Comparison of ENCODE assay signal across 8 cellular contexts in the genomic region with DNA sequence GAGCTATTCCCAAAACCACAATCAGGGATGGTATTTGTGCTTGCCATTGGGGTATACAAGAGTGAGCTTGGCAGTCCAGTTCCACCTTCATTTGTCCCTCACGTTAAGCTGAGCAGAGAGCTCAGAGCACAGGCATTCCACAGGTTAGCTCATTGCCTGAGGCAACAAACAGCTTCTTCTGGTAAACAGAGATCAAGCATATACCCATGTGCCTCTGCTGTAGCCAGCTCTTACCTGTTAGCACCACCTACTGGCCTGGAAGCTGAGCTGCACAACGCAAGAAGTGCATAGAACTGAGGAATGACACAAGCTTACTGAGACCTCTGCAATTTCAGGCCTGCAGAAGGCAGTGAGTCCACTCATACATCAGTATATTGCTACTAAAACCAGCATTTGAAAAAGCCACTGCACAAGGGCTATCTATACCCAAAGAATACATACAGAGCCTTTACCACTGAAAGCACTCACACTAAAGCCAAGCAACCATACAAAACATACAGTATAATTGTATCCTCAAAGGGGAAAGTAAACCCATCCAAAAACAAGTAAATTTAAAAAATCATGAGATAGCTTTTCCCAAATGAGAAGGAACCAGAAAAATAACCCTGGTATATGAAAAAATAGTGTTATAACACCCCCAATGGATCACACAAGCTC.
DNase-seq lines count a peak whose midpoint lies in the region; ATAC-seq and TF ChIP-seq lines count a peak whose summit lies in the region.

No MANE protein-coding gene starts in this region.

- H3K4me1 Mint-ChIP-seq in Calu3 (ENCODE audit: low read depth, unreplicated experiment): no peaks in the 10 kb centered on the region

- no peaks in the 10 kb centered on the region for H3K9me3 Mint-ChIP-seq in Calu3 (ENCODE audit: low read depth, unreplicated experiment)

- no peak overlapping the region for H3K9ac ChIP-seq in OCI-LY3 (ENCODE audit: low read length)

- H3K79me2 ChIP-seq in OCI-LY3 (ENCODE audit: low read length): no peaks in the 10 kb centered on the region

- no peaks in the 10 kb centered on the region for H3K36me3 Mint-ChIP-seq in Calu3 (ENCODE audit: insufficient read depth, unreplicated experiment)

- H3K27me3 ChIP-seq in OCI-LY3 (ENCODE audit: low read depth, low read length): no peaks in the 10 kb centered on the region

- ATAC-seq in HG03139 (IDR thresholded peaks at IDR 0.05; ENCODE audit: unreplicated experiment) (peak; percentile 92), HG02642 (IDR thresholded peaks at IDR 0.05; ENCODE audit: poor library complexity, unreplicated experiment) (no peak)

- intact Hi-C loops in Calu3 (cut with micrococcal nuclease; ENCODE audit: unreplicated experiment): no loop called here

- no peak overlapping the region for H3K27ac ChIP-seq in OCI-LY3 (ENCODE audit: low read length)

- BruUV-seq in Calu3 (replicated peaks; lab: Mats Ljungman, UMichigan): no TSS peak

- CTCF ChIA-PET in Calu3 (lab: Charles Lee): interaction anchor here (0.6 to 1.1 kb wide), 3 partner anchors 176 to 1545 kb away, joined by 3 to 6 read pairs (median 4); no protein-coding TSS in a partner anchor

- H2AFZ ChIP-seq in OCI-LY3 (ENCODE audit: low read depth, low read length): no peak overlapping the region

- DNase-seq in Calu3 (peak; percentile 1), GM19238 (ENCODE audit: insufficient read length, low spot score) (peak; percentile 3), fibroblast of villous mesenchyme (ENCODE audit: low read depth) (peak; percentile 29)
- DNase-seq in activated naive CD4-positive, alpha-beta T cell (lab: John Stamatoyannopoulos, UW): no peak
- no peak for DNase-seq in stimulated activated CD4-positive, alpha-beta T cell treated with anti-CD3 and anti-CD28 coated beads, Interleukin-4, amount 100 ng/mL, for 24 hours

- TF ChIP-seq CTCF in Calu3 (IDR thresholded peaks at IDR 0.05; ENCODE audit: unreplicated experiment) (no peak), OCI-LY3 (IDR thresholded peaks at IDR 0.05; ENCODE audit: low read depth, low read length) (peak; percentile 79), fibroblast of villous mesenchyme (IDR thresholded peaks at IDR 0.05; ENCODE audit: insufficient read depth, low read depth, low read length) (peak; percentile 47)

- no peak overlapping the region for H3K27ac Mint-ChIP-seq in Calu3 (ENCODE audit: unreplicated experiment)

- H3K4me2 ChIP-seq in OCI-LY3 (ENCODE audit: low read length): no peak overlapping the region

- H3K27me3 Mint-ChIP-seq in Calu3 (ENCODE audit: unreplicated experiment): no peaks in the 10 kb centered on the region

- no peaks in the 10 kb centered on the region for H3K4me1 ChIP-seq in OCI-LY3 (ENCODE audit: low read length)

- no peak overlapping the region for H3K4me3 Mint-ChIP-seq in Calu3 (ENCODE audit: low read depth, unreplicated experiment)

- H4K20me1 ChIP-seq in OCI-LY3 (ENCODE audit: insufficient read depth, low read length): no peaks in the 10 kb centered on the region

- H3K4me3 ChIP-seq in OCI-LY3 (ENCODE audit: low read length) (no peak overlapping the region), fibroblast of villous mesenchyme (ENCODE audit: low read depth, low read length) (no peak overlapping the region)

- no peaks in the 10 kb centered on the region for H3K36me3 ChIP-seq in OCI-LY3 (replicated peaks; ENCODE audit: low read depth, low read length)

- H3K9me3 ChIP-seq in OCI-LY3 (ENCODE audit: insufficient read depth, low read length): no peaks in the 10 kb centered on the region

Comparison
In these comparisons a context has a peak if more than half of its experiments do, and no peak if none do; other contexts are left out.
1. DNase-seq: peak in Calu3 (single experiment), GM19238 (single experiment) and fibroblast of villous mesenchyme (single experiment); none in activated naive CD4-positive, alpha-beta T cell (0 of 4) and stimulated activated CD4-positive, alpha-beta T cell treated with anti-CD3 and anti-CD28 coated beads, Interleukin-4, amount 100 ng/mL, for 24 hours (single experiment).